In the genomic region with DNA sequence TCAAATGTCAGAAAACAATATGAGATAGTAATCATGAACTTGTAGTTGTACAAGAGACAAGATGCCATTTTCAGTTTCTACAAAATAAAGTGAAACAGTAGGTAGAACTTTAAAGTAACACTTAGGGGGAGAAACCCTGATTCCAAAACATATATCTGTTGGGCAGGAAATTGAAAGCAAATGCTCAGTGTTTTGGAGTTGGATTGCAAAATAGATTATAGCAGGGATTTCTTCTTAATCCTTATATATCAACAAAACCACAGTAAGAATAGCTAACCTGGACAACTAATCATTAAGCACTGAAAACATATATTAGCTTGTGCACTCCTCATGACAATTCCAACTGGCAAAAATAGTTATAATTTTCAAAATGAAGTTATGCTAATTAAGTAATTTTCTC, we compare ENCODE assay signal across 30 cellular contexts.
"Had no signal": no experiment of that assay in that cellular context is flagged by ENCODE, and none has a peak within 500 bp of the region (broad histone marks: within the 10 kb centered on the region; RNA-seq: fewer than 3 reads in every experiment).

No MANE protein-coding gene starts in this region.

- H3K27ac Mint-ChIP-seq: activated naive CD8-positive, alpha-beta T cell; activated T-cell treated with anti-CD3 and anti-CD28 coated beads, Interleukin-2, amount 50 U/mL, for 72 hours; dendritic cell treated with granulocyte-macrophage colony-stimulating factor and Interleukin-4, amounts not matched to agents 40 ng/mL and 50 ng/mL, for 4 days; endodermal cell; nephron progenitor cell; stimulated activated effector memory CD8-positive, alpha-beta T cell treated with anti-CD3 and anti-CD28 coated beads, Interleukin-12 subunit alpha, Interleukin-12 subunit beta, amount 100 ng/mL, for 72 hours; stimulated activated naive CD8-positive, alpha-beta T cell treated with anti-CD3 and anti-CD28 coated beads, Interleukin-15, Interleukin-2, amounts not matched to agents 100 ng/mL and 50 ng/mL, for 24 hours; T-helper 1 cell treated with Interleukin-12 subunit alpha and Interleukin-12 subunit beta and Interleukin-4 antibody, amounts not matched to agents 30 μg/mL and 1 μg/mL, for 36 hours had no signal

- DNase-seq: activated CD4-positive, alpha-beta T cell treated with anti-CD3 and anti-CD28 coated beads for 4 hours; activated CD4-positive, alpha-beta T cell treated with anti-CD3 and anti-CD28 coated beads, Interleukin-2, amount 50 U/mL, for 4 hours; activated naive CD4-positive, alpha-beta T cell; activated T-cell treated with anti-CD3 and anti-CD28 coated beads for 4 hours; activated T-cell treated with anti-CD3 and anti-CD28 coated beads, Interleukin-2, amount 50 U/mL, for 72 hours; adrenal gland; central memory CD4-positive, alpha-beta T cell; endodermal cell; gastrocnemius medialis; glutamatergic neuron; islet precursor cell; left ventricle myocardium inferior; nephron progenitor cell; retina; stimulated activated CD4-positive, alpha-beta T cell treated with anti-CD3 and anti-CD28 coated beads, Interleukin-4, amount 100 ng/mL, for 24 hours; substantia nigra; T-helper 9 cell; thyroid gland had no signal

- H3K36me3 ChIP-seq: adrenal gland, gastrocnemius medialis, left ventricle myocardium inferior, neutrophil, prostate gland, thyroid gland had no signal

- H3K4me1 Mint-ChIP-seq: endodermal cell had no signal

- H3K9me3 Mint-ChIP-seq: activated T-cell treated with anti-CD3 and anti-CD28 coated beads, Interleukin-2, amount 50 U/mL, for 72 hours; dendritic cell treated with granulocyte-macrophage colony-stimulating factor and Interleukin-4, amounts not matched to agents 40 ng/mL and 50 ng/mL, for 4 days; endodermal cell; nephron progenitor cell; stimulated activated effector memory CD8-positive, alpha-beta T cell treated with anti-CD3 and anti-CD28 coated beads, Interleukin-12 subunit alpha, Interleukin-12 subunit beta, amount 100 ng/mL, for 72 hours; stimulated activated naive CD8-positive, alpha-beta T cell treated with anti-CD3 and anti-CD28 coated beads, Interleukin-15, Interleukin-2, amounts not matched to agents 100 ng/mL and 50 ng/mL, for 24 hours; T-helper 1 cell treated with Interleukin-12 subunit alpha and Interleukin-12 subunit beta and Interleukin-4 antibody, amounts not matched to agents 30 μg/mL and 1 μg/mL, for 36 hours had no signal

- H3K4me1 ChIP-seq: adrenal gland, gastrocnemius medialis, prostate gland, thyroid gland had no signal

- H3K27me3 Mint-ChIP-seq: activated naive CD8-positive, alpha-beta T cell; stimulated activated naive CD8-positive, alpha-beta T cell treated with anti-CD3 and anti-CD28 coated beads, Interleukin-15, Interleukin-2, amounts not matched to agents 100 ng/mL and 50 ng/mL, for 24 hours had no signal

- ATAC-seq: activated T-cell treated with anti-CD3 and anti-CD28 coated beads, Interleukin-2, amount 50 U/mL, for 72 hours; esophagus mucosa; gastrocnemius medialis; sciatic nerve; stimulated activated effector memory CD8-positive, alpha-beta T cell treated with anti-CD3 and anti-CD28 coated beads, Interleukin-12 subunit alpha, Interleukin-12 subunit beta, amount 100 ng/mL, for 72 hours had no signal

- H3K36me3 Mint-ChIP-seq: activated naive CD8-positive, alpha-beta T cell; stimulated activated effector memory CD8-positive, alpha-beta T cell treated with anti-CD3 and anti-CD28 coated beads, Interleukin-12 subunit alpha, Interleukin-12 subunit beta, amount 100 ng/mL, for 72 hours had no signal

- H3K4me3 ChIP-seq: adrenal gland, gastrocnemius medialis, left ventricle myocardium inferior, lung, prostate gland, skin epidermis, thyroid gland had no signal

- H3K4me3 Mint-ChIP-seq: activated naive CD8-positive, alpha-beta T cell; activated T-cell treated with anti-CD3 and anti-CD28 coated beads, Interleukin-2, amount 50 U/mL, for 72 hours; dendritic cell treated with granulocyte-macrophage colony-stimulating factor and Interleukin-4, amounts not matched to agents 40 ng/mL and 50 ng/mL, for 4 days; endodermal cell; nephron progenitor cell; stimulated activated effector memory CD8-positive, alpha-beta T cell treated with anti-CD3 and anti-CD28 coated beads, Interleukin-12 subunit alpha, Interleukin-12 subunit beta, amount 100 ng/mL, for 72 hours; stimulated activated naive CD8-positive, alpha-beta T cell treated with anti-CD3 and anti-CD28 coated beads, Interleukin-15, Interleukin-2, amounts not matched to agents 100 ng/mL and 50 ng/mL, for 24 hours; T-helper 1 cell treated with Interleukin-12 subunit alpha and Interleukin-12 subunit beta and Interleukin-4 antibody, amounts not matched to agents 30 μg/mL and 1 μg/mL, for 36 hours had no signal

- H3K9me3 ChIP-seq: adrenal gland, gastrocnemius medialis, left ventricle myocardium inferior, neutrophil, prostate gland, thyroid gland had no signal

- H3K27me3 ChIP-seq: adrenal gland, gastrocnemius medialis, thyroid gland had no signal

- H3K27ac ChIP-seq: adrenal gland, gastrocnemius medialis, left ventricle myocardium inferior, neutrophil, prostate gland, thyroid gland, VCaP had no signal
